28 cellular contexts compared by ENCODE assay signal in the genomic region with DNA sequence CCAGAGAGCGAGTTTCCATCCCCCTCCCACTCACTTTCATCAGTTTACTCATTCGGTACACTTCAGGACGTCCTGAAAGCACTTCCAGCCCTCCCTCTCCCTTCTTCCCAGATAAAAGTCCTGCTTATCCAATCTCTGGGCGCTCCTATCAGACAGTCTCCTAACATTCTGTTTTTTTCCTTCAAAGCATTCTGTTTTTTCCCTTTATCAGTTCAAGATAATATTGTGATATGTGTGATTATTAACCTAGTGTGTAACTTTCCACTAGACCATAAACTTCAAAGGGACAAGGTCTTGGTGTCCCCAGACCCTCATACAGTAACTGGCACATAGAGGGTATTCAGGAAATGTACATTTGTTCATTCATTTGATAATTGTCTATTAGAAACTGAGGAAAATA.
"Had no signal": no experiment of that assay in that cellular context is flagged by ENCODE, and none has a peak within 500 bp of the region (broad histone marks: within the 10 kb centered on the region; RNA-seq: fewer than 3 reads in every experiment).

No MANE protein-coding gene starts in this region.

- H3K9me3 Mint-ChIP-seq: naive thymus-derived CD4-positive, alpha-beta T cell; natural killer cell; nephron; stimulated activated naive B cell treated with anti-CD40 and anti-IgM and Interleukin-4, amounts not matched to agents 10 μg/mL and 1 μg/mL and 100 μg/mL, for 72 hours; stimulated activated naive CD8-positive, alpha-beta T cell treated with anti-CD3 and anti-CD28 coated beads, Interleukin-15, Interleukin-2, amounts not matched to agents 100 ng/mL and 50 ng/mL, for 24 hours had no signal

- H3K27ac ChIP-seq: neutrophil, parathyroid adenoma, psoas muscle, suprapubic skin, testis, tibial artery, transverse colon, upper lobe of left lung, vagina had no signal

- H3K9ac ChIP-seq: parathyroid adenoma had no signal

- H3K4me3 Mint-ChIP-seq: naive thymus-derived CD4-positive, alpha-beta T cell; natural killer cell; nephron; stimulated activated naive B cell treated with anti-CD40 and anti-IgM and Interleukin-4, amounts not matched to agents 10 μg/mL and 1 μg/mL and 100 μg/mL, for 72 hours; stimulated activated naive CD8-positive, alpha-beta T cell treated with anti-CD3 and anti-CD28 coated beads, Interleukin-15, Interleukin-2, amounts not matched to agents 100 ng/mL and 50 ng/mL, for 24 hours had no signal

- H3K27me3 Mint-ChIP-seq: stimulated activated naive B cell treated with anti-CD40 and anti-IgM and Interleukin-4, amounts not matched to agents 10 μg/mL and 1 μg/mL and 100 μg/mL, for 72 hours; stimulated activated naive CD8-positive, alpha-beta T cell treated with anti-CD3 and anti-CD28 coated beads, Interleukin-15, Interleukin-2, amounts not matched to agents 100 ng/mL and 50 ng/mL, for 24 hours had no signal

- H3K36me3 ChIP-seq: neutrophil, suprapubic skin, tibial artery, transverse colon, upper lobe of left lung, vagina had no signal

- H3K4me3 ChIP-seq: psoas muscle, suprapubic skin, testis, tibial artery, transverse colon, upper lobe of left lung, vagina had no signal

- H3K27ac Mint-ChIP-seq: naive thymus-derived CD4-positive, alpha-beta T cell; natural killer cell; progenitor cell of endocrine pancreas; stimulated activated naive B cell treated with anti-CD40 and anti-IgM and Interleukin-4, amounts not matched to agents 10 μg/mL and 1 μg/mL and 100 μg/mL, for 72 hours; stimulated activated naive CD8-positive, alpha-beta T cell treated with anti-CD3 and anti-CD28 coated beads, Interleukin-15, Interleukin-2, amounts not matched to agents 100 ng/mL and 50 ng/mL, for 24 hours had no signal

- H2AFZ ChIP-seq: parathyroid adenoma had no signal

- H3K4me1 Mint-ChIP-seq: natural killer cell had no signal

- DNase-seq: naive thymus-derived CD4-positive, alpha-beta T cell; natural killer cell; nucleus accumbens; posterior cingulate gyrus; psoas muscle; right cardiac atrium; small intestine; stimulated activated CD4-positive, alpha-beta T cell treated with anti-CD3 and anti-CD28 coated beads, Interleukin-12 subunit alpha, Interleukin-12 subunit beta, amount 100 ng/mL, for 4 hours; stimulated activated CD4-positive, alpha-beta T cell treated with anti-CD3 and anti-CD28 coated beads, Interleukin-1b, Interleukin-23, amount 100 ng/mL, for 48 hours; stimulated activated CD4-positive, alpha-beta T cell treated with anti-CD3 and anti-CD28 coated beads, Interleukin-4, amount 100 ng/mL, for 1 hour; stimulated activated CD4-positive, alpha-beta T cell treated with anti-CD3 and anti-CD28 coated beads, Interleukin-4, amount 100 ng/mL, for 4 hours; stimulated activated CD8-positive, alpha-beta memory T cell treated with anti-CD3 and anti-CD28 coated beads, Interleukin-4, amount 100 ng/mL, for 48 hours; stimulated activated naive B cell treated with anti-CD40 and anti-IgM and Interleukin-4, amounts not matched to agents 10 μg/mL and 1 μg/mL and 100 μg/mL, for 72 hours; stimulated activated naive CD4-positive, alpha-beta T cell treated with Interleukin-2 at 50 U/mL for 16 hours; substantia nigra; testis; tibial artery; transverse colon; upper lobe of left lung had no signal

- H3K4me1 ChIP-seq: parathyroid adenoma, testis, vagina had no signal

- H3K27me3 ChIP-seq: neutrophil, suprapubic skin, testis, tibial artery, transverse colon, upper lobe of left lung, vagina had no signal

- ATAC-seq: naive thymus-derived CD4-positive, alpha-beta T cell; natural killer cell; psoas muscle; right cardiac atrium; sciatic nerve; stimulated activated naive B cell treated with anti-CD40 and anti-IgM and Interleukin-4, amounts not matched to agents 10 μg/mL and 1 μg/mL and 100 μg/mL, for 72 hours had no signal

- H3K9me3 ChIP-seq: neutrophil, psoas muscle, suprapubic skin, testis, tibial artery, transverse colon, upper lobe of left lung, vagina had no signal

- FAIRE-seq: small intestine, urothelium cell line had no signal

- H3K36me3 Mint-ChIP-seq: natural killer cell; stimulated activated naive B cell treated with anti-CD40 and anti-IgM and Interleukin-4, amounts not matched to agents 10 μg/mL and 1 μg/mL and 100 μg/mL, for 72 hours had no signal

- H3K79me2 ChIP-seq: parathyroid adenoma had no signal
